In the genomic region with DNA sequence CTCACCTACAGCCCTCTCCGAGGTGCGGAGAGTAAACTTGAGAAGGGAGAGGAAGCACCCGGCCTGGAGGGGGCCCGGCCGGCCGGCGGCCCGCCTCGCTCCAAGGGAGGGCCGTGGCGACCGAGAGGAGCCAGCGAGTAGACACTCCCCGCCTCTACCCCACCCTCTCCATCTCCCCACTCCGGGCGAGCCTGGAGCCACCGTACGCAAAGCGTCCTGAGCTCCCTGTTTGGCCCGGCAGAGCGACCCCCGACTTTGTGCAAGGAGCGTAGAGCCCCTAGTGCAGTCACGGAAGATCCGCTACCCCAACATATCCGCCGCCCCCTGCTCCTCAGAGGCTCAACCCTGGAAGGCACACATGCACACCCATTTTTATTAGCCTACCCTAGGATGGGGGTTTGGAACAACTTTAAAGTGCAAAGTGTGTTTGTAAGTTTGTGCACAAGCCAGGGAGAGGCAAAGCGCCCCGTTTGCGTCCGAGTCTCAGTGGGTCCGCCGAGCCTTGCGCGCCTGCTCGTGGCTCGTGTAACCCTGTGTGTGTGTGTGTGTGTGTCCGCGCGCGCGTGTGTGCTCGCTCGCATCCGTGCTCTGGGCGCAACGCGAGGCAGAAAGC, we compare ENCODE assay signal across 8 cellular contexts. TPM values are rescaled to one million over a fixed set of nuclear protein-coding genes. Genes with fewer than 3 reads are reported as not detected.
A peak's percentile ranks its signal among the peaks of the same experiment; 100 is the strongest.
DNase-seq lines count a peak whose midpoint lies in the region; ATAC-seq and TF ChIP-seq lines count a peak whose summit lies in the region.

No MANE protein-coding gene starts in this region.

- peaks cover 3% of the 10 kb centered on the region; the same call in 1 of the 2 replicates for H3K27me3 Mint-ChIP-seq in HFFc6 (ENCODE audit: insufficient read depth)

- ATAC-seq in activated naive CD4-positive, alpha-beta T cell treated with anti-CD3 and anti-CD28 coated beads, Interleukin-2, amount 50 U/mL, for 72 hours: peak; percentile 46 to 53
- ATAC-seq in heart left ventricle: peak in 3 of 4 donors; percentile 55 to 61 (median 56)
- peak; percentile 60 to 71 (median 64) for ATAC-seq in psoas muscle
- no peak for ATAC-seq in GM21367 (IDR thresholded peaks at IDR 0.05; ENCODE audit: unreplicated experiment)

- peak overlapping the region; percentile 45 to 95 (median 90) for H3K27ac ChIP-seq in heart left ventricle
- H3K27ac ChIP-seq in psoas muscle: peak overlapping the region; percentile 79

- TF ChIP-seq POLR2A in heart left ventricle (IDR thresholded peaks at IDR 0.05): no peak

- H3K9me3 ChIP-seq in heart left ventricle (no peaks in the 10 kb centered on the region), psoas muscle (no peaks in the 10 kb centered on the region)

- no peaks in the 10 kb centered on the region for H3K9me3 Mint-ChIP-seq in HFFc6
- no peaks in the 10 kb centered on the region for H3K9me3 Mint-ChIP-seq in activated naive CD4-positive, alpha-beta T cell treated with anti-CD3 and anti-CD28 coated beads, Interleukin-2, amount 50 U/mL, for 72 hours

- peak overlapping the region; percentile 95 for H3K4me3 Mint-ChIP-seq in HFFc6

- DNase-seq in NCI-H1417 (lab: John Stamatoyannopoulos, UW): peak in 2 of 3 experiments; percentile 81 to 88
- DNase-seq in NCI-H1417 treated with DMSO at 0.1 percent for 48 hours (lab: John Stamatoyannopoulos, UW): no peak
- DNase-seq in HFFc6: peak; percentile 20
- peak; percentile 48 for DNase-seq in NCI-H2196 treated with DMSO at 0.1 percent for 48 hours (lab: John Stamatoyannopoulos, UW; ENCODE audit: unreplicated experiment)
- DNase-seq in activated naive CD4-positive, alpha-beta T cell treated with anti-CD3 and anti-CD28 coated beads, Interleukin-2, amount 50 U/mL, for 72 hours (ENCODE audit: low spot score in 2 of 2): peak in 1 of 2 donors; percentile 52
- DNase-seq in heart left ventricle: peak; percentile 52 to 83 (median 70)
- DNase-seq in psoas muscle: peak; percentile 53 to 73

- peaks cover 32% of the 10 kb centered on the region for H3K4me1 Mint-ChIP-seq in HFFc6 (ENCODE audit: low read depth)

- H3K36me3 Mint-ChIP-seq in HFFc6 (ENCODE audit: low read depth): peaks cover 19% of the 10 kb centered on the region
- H3K36me3 Mint-ChIP-seq in activated naive CD4-positive, alpha-beta T cell treated with anti-CD3 and anti-CD28 coated beads, Interleukin-2, amount 50 U/mL, for 72 hours: peaks cover 0 to 6% of the 10 kb centered on the region in 2 donors

- peak overlapping the region; percentile 79 for H3K27ac Mint-ChIP-seq in HFFc6
- peak overlapping the region in 1 of 2 donors; percentile 55 for H3K27ac Mint-ChIP-seq in activated naive CD4-positive, alpha-beta T cell treated with anti-CD3 and anti-CD28 coated beads, Interleukin-2, amount 50 U/mL, for 72 hours

- 0 to 1% (median 0%) methylated on average over 32 to 48 of the region's 48 CpGs for WGBS in heart left ventricle, 4 donors
- WGBS in psoas muscle, 3 donors: 0 to 1% (median 1%) methylated on average over 31 to 48 of the region's 48 CpGs

- intact Hi-C loops in heart left ventricle (cut with DNase I): loop anchor here in 9 of 10 donors (1.0 to 10.0 kb wide), 16 partner anchors 41 to 153 kb away; no protein-coding TSS in a partner anchor
- intact Hi-C loops in psoas muscle (cut with DNase I): loop anchor here in 1 of 2 donors (5.0 kb wide), 1 partner anchor 151 kb away; no protein-coding TSS in a partner anchor

- peaks cover 0 to 27% (median 0%) of the 10 kb centered on the region in 9 donors for H3K27me3 ChIP-seq in heart left ventricle
- H3K27me3 ChIP-seq in psoas muscle (ENCODE audit: insufficient read depth in 3 of 3, low read length in 2 of 3): no peaks in the 10 kb centered on the region

- no peak for TF ChIP-seq CTCF in HFFc6 (IDR thresholded peaks at IDR 0.05)
- no peak for TF ChIP-seq CTCF in heart left ventricle (IDR thresholded peaks at IDR 0.05)
- no peak for TF ChIP-seq CTCF in psoas muscle (IDR thresholded peaks at IDR 0.05)

- H3K4me3 ChIP-seq in heart left ventricle (peak overlapping the region; percentile 50 to 90 (median 74)), psoas muscle (peak overlapping the region; percentile 85)

- H3K36me3 ChIP-seq in heart left ventricle: peaks cover 0 to 2% (median 0%) of the 10 kb centered on the region in 9 donors
- H3K36me3 ChIP-seq in psoas muscle (ENCODE audit: insufficient read depth in 1 of 2, low read depth in 1 of 2): no peaks in the 10 kb centered on the region

- H3K4me1 ChIP-seq in heart left ventricle (peaks cover 0 to 53% (median 32%) of the 10 kb centered on the region in 12 donors), psoas muscle (peaks cover 5% of the 10 kb centered on the region)

RNA-seq across cellular contexts. Expression of a gene that starts 0.5 kb away (rescaled TPM):
- total RNA-seq in HFFc6 (2021; fragmentation: NEBNext Ultra II Directional; extraction: Animal tissue kit (Norgen Biotek cat#: 25700)): 10 to 100 TPM; 10.2 to 18.1 (median 16.4) TPM
- under 1 TPM; 0.20 to 0.70 TPM for total RNA-seq in activated naive CD4-positive, alpha-beta T cell treated with anti-CD3 and anti-CD28 coated beads, Interleukin-2, amount 50 U/mL, for 72 hours
- 10 to 100 TPM; 14.4 to 65.9 (median 20.8) TPM for total RNA-seq in heart left ventricle
- polyA plus RNA-seq in heart left ventricle: 10 to 100 TPM; 10.4 to 19.0 TPM
- 1 to 10 TPM; 1.3 to 5.5 (median 3.8) TPM for total RNA-seq in psoas muscle
- polyA plus RNA-seq in psoas muscle: 1 to 10 TPM in 1 of 3 donors, under 1 TPM in 2; 0.52 to 3.0 (median 0.79) TPM
